1 cellular context compared by ENCODE assay signal in the genomic region with DNA sequence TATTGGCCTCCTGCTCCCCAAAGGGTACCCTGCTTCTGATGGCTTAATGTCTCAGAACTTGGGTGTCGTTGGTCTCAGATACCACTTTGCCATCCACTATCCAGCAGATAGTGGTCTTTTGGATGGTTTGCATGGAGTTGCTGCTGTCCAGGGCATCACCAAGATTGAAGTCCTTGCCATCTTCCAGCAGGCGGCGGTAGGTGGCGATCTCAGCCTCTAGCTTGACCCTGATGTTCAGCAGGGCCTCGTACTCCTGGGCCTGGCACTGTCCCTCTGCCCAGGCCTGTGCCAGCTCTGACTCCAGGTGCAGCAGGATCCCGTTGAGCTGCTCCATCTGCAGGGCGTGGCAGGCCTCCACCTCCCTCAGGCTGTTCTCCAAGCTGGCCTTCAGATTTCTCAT.
TF ChIP-seq lines count a peak whose summit lies in the region.

No MANE protein-coding gene starts in this region.

TF ChIP-seq in HepG2, 621 proteins besides CTCF, POLR2A, EP300 and RAD21:
- TF ChIP-seq HNRNPL (IDR thresholded peaks at IDR 0.05; ENCODE audit: low read depth, low read length) = 0 out of 2 replicates have a peak, but pooled peaks have one; percentile 46
- TF ChIP-seq STAG1 (CRISPR knock-in tag; IDR thresholded peaks at IDR 0.05) = peak; percentile 26
